Comparison of ENCODE assay signal across 2 cellular contexts in the genomic region with DNA sequence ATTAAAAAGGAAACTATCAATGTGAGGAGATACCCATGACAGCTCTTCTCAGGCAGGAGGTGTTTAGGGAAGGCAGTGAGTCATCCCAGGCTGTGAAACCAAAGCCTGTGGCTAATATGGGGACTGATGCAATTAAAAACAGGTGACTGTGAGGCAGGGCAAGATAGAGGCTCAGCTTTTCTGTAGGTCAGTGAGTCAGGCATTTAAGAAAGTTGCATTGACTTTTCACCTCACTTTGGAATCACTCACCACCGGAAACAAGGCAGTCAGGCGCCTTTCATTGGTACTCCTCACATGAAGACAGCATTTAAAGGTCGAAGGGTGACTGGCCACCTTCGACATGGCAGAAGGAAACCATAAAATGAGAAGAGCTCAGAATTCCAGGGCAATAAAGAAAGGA.
TF ChIP-seq lines count a peak whose summit lies in the region.

No MANE protein-coding gene starts in this region.

TF ChIP-seq in HEK293, 187 proteins besides CTCF, POLR2A, EP300 and RAD21 (continued from another document):
- TF ChIP-seq, protein P1, sequence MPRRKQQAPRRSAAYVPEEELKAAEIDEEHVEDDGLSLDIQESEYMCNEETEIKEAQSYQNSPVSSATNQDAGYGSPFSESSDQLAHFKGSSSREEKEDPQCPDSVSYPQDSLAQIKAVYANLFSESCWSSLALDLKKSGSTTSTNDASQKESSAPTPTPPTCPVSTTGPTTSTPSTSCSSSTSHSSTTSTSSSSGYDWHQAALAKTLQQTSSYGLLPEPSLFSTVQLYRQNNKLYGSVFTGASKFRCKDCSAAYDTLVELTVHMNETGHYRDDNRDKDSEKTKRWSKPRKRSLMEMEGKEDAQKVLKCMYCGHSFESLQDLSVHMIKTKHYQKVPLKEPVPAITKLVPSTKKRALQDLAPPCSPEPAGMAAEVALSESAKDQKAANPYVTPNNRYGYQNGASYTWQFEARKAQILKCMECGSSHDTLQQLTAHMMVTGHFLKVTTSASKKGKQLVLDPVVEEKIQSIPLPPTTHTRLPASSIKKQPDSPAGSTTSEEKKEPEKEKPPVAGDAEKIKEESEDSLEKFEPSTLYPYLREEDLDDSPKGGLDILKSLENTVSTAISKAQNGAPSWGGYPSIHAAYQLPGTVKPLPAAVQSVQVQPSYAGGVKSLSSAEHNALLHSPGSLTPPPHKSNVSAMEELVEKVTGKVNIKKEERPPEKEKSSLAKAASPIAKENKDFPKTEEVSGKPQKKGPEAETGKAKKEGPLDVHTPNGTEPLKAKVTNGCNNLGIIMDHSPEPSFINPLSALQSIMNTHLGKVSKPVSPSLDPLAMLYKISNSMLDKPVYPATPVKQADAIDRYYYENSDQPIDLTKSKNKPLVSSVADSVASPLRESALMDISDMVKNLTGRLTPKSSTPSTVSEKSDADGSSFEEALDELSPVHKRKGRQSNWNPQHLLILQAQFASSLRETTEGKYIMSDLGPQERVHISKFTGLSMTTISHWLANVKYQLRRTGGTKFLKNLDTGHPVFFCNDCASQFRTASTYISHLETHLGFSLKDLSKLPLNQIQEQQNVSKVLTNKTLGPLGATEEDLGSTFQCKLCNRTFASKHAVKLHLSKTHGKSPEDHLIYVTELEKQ (tag by site-specific recombination; IDR thresholded peaks at IDR 0.05; ENCODE audit: borderline replicate concordance): peak; percentile 54; the same call in 1 of the 2 replicates
- TF ChIP-seq ZNF366 (tag by site-specific recombination; conservative IDR thresholded peaks at IDR 0.05) (peak; percentile 46; the same call in 1 of the 2 replicates), HOXC10 (CRISPR knock-in tag; IDR thresholded peaks at IDR 0.05) (no peak), ZNF629 (tag by site-specific recombination; IDR thresholded peaks at IDR 0.05) (peak; percentile 58; the same call in 1 of the 2 replicates), SCRT2 (tag by site-specific recombination; IDR thresholded peaks at IDR 0.05) (peak; percentile 80), ZNF510 (tag by site-specific recombination; IDR thresholded peaks at IDR 0.05; ENCODE audit: insufficient replicate concordance) (peak; percentile 23), PRDM1 (tag by site-specific recombination; IDR thresholded peaks at IDR 0.05) (0 out of 2 replicates have a peak, but pooled peaks have one; percentile 8), ZNF174 (tag by site-specific recombination; IDR thresholded peaks at IDR 0.05) (no peak), SP3 (tag by site-specific recombination; IDR thresholded peaks at IDR 0.05) (peak; percentile 31; the same call in 1 of the 2 replicates), ZFP37 (tag by site-specific recombination; IDR thresholded peaks at IDR 0.05) (0 out of 2 replicates have a peak, but pooled peaks have one; percentile 56), ZNF19 (tag by site-specific recombination; IDR thresholded peaks at IDR 0.05; ENCODE audit: low read depth) (no peak), ZNF184 (tag by site-specific recombination; IDR thresholded peaks at IDR 0.05) (peak; percentile 79), ZBTB7A (tag by site-specific recombination; IDR thresholded peaks at IDR 0.05; ENCODE audit: low read depth) (no peak)
- TF ChIP-seq, protein P2, sequence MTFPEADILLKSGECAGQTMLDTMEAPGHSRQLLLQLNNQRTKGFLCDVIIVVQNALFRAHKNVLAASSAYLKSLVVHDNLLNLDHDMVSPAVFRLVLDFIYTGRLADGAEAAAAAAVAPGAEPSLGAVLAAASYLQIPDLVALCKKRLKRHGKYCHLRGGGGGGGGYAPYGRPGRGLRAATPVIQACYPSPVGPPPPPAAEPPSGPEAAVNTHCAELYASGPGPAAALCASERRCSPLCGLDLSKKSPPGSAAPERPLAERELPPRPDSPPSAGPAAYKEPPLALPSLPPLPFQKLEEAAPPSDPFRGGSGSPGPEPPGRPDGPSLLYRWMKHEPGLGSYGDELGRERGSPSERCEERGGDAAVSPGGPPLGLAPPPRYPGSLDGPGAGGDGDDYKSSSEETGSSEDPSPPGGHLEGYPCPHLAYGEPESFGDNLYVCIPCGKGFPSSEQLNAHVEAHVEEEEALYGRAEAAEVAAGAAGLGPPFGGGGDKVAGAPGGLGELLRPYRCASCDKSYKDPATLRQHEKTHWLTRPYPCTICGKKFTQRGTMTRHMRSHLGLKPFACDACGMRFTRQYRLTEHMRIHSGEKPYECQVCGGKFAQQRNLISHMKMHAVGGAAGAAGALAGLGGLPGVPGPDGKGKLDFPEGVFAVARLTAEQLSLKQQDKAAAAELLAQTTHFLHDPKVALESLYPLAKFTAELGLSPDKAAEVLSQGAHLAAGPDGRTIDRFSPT (tag by site-specific recombination; IDR thresholded peaks at IDR 0.05): peak; percentile 70
- TF ChIP-seq, protein P3, sequence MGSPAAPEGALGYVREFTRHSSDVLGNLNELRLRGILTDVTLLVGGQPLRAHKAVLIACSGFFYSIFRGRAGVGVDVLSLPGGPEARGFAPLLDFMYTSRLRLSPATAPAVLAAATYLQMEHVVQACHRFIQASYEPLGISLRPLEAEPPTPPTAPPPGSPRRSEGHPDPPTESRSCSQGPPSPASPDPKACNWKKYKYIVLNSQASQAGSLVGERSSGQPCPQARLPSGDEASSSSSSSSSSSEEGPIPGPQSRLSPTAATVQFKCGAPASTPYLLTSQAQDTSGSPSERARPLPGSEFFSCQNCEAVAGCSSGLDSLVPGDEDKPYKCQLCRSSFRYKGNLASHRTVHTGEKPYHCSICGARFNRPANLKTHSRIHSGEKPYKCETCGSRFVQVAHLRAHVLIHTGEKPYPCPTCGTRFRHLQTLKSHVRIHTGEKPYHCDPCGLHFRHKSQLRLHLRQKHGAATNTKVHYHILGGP (tag by site-specific recombination; IDR thresholded peaks at IDR 0.05): no peak

TF ChIP-seq in GM23338, 12 proteins besides CTCF, POLR2A, EP300 and RAD21:
- TF ChIP-seq, protein P4, sequence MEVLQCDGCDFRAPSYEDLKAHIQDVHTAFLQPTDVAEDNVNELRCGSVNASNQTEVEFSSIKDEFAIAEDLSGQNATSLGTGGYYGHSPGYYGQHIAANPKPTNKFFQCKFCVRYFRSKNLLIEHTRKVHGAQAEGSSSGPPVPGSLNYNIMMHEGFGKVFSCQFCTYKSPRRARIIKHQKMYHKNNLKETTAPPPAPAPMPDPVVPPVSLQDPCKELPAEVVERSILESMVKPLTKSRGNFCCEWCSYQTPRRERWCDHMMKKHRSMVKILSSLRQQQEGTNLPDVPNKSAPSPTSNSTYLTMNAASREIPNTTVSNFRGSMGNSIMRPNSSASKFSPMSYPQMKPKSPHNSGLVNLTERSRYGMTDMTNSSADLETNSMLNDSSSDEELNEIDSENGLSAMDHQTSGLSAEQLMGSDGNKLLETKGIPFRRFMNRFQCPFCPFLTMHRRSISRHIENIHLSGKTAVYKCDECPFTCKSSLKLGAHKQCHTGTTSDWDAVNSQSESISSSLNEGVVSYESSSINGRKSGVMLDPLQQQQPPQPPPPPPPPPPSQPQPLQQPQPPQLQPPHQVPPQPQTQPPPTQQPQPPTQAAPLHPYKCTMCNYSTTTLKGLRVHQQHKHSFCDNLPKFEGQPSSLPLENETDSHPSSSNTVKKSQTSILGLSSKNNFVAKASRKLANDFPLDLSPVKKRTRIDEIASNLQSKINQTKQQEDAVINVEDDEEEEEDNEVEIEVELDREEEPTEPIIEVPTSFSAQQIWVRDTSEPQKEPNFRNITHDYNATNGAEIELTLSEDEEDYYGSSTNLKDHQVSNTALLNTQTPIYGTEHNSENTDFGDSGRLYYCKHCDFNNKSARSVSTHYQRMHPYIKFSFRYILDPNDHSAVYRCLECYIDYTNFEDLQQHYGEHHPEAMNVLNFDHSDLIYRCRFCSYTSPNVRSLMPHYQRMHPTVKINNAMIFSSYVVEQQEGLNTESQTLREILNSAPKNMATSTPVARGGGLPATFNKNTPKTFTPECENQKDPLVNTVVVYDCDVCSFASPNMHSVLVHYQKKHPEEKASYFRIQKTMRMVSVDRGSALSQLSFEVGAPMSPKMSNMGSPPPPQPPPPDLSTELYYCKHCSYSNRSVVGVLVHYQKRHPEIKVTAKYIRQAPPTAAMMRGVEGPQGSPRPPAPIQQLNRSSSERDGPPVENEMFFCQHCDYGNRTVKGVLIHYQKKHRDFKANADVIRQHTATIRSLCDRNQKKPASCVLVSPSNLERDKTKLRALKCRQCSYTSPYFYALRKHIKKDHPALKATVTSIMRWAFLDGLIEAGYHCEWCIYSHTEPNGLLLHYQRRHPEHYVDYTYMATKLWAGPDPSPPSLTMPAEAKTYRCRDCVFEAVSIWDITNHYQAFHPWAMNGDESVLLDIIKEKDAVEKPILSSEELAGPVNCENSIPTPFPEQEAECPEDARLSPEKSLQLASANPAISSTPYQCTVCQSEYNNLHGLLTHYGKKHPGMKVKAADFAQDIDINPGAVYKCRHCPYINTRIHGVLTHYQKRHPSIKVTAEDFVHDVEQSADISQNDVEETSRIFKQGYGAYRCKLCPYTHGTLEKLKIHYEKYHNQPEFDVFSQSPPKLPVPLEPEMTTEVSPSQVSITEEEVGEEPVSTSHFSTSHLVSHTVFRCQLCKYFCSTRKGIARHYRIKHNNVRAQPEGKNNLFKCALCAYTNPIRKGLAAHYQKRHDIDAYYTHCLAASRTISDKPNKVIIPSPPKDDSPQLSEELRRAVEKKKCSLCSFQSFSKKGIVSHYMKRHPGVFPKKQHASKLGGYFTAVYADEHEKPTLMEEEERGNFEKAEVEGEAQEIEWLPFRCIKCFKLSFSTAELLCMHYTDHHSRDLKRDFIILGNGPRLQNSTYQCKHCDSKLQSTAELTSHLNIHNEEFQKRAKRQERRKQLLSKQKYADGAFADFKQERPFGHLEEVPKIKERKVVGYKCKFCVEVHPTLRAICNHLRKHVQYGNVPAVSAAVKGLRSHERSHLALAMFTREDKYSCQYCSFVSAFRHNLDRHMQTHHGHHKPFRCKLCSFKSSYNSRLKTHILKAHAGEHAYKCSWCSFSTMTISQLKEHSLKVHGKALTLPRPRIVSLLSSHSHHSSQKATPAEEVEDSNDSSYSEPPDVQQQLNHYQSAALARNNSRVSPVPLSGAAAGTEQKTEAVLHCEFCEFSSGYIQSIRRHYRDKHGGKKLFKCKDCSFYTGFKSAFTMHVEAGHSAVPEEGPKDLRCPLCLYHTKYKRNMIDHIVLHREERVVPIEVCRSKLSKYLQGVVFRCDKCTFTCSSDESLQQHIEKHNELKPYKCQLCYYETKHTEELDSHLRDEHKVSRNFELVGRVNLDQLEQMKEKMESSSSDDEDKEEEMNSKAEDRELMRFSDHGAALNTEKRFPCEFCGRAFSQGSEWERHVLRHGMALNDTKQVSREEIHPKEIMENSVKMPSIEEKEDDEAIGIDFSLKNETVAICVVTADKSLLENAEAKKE (CRISPR knock-in tag; IDR thresholded peaks at IDR 0.05): no peak
- TF ChIP-seq, protein P5, sequence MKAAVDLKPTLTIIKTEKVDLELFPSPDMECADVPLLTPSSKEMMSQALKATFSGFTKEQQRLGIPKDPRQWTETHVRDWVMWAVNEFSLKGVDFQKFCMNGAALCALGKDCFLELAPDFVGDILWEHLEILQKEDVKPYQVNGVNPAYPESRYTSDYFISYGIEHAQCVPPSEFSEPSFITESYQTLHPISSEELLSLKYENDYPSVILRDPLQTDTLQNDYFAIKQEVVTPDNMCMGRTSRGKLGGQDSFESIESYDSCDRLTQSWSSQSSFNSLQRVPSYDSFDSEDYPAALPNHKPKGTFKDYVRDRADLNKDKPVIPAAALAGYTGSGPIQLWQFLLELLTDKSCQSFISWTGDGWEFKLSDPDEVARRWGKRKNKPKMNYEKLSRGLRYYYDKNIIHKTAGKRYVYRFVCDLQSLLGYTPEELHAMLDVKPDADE (IDR thresholded peaks at IDR 0.05): no peak
- TF ChIP-seq NANOG (IDR thresholded peaks at IDR 0.05; ENCODE audit: borderline replicate concordance): no peak
- no peak for TF ChIP-seq ZNF114 (CRISPR knock-in tag; IDR thresholded peaks at IDR 0.05)
- TF ChIP-seq, protein P6, sequence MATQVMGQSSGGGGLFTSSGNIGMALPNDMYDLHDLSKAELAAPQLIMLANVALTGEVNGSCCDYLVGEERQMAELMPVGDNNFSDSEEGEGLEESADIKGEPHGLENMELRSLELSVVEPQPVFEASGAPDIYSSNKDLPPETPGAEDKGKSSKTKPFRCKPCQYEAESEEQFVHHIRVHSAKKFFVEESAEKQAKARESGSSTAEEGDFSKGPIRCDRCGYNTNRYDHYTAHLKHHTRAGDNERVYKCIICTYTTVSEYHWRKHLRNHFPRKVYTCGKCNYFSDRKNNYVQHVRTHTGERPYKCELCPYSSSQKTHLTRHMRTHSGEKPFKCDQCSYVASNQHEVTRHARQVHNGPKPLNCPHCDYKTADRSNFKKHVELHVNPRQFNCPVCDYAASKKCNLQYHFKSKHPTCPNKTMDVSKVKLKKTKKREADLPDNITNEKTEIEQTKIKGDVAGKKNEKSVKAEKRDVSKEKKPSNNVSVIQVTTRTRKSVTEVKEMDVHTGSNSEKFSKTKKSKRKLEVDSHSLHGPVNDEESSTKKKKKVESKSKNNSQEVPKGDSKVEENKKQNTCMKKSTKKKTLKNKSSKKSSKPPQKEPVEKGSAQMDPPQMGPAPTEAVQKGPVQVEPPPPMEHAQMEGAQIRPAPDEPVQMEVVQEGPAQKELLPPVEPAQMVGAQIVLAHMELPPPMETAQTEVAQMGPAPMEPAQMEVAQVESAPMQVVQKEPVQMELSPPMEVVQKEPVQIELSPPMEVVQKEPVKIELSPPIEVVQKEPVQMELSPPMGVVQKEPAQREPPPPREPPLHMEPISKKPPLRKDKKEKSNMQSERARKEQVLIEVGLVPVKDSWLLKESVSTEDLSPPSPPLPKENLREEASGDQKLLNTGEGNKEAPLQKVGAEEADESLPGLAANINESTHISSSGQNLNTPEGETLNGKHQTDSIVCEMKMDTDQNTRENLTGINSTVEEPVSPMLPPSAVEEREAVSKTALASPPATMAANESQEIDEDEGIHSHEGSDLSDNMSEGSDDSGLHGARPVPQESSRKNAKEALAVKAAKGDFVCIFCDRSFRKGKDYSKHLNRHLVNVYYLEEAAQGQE (IDR thresholded peaks at IDR 0.05; ENCODE audit: unreplicated experiment): no peak
- TF ChIP-seq EZH2 (IDR thresholded peaks at IDR 0.05; ENCODE audit: low read depth, unreplicated experiment): no peak
- TF ChIP-seq POLR2AphosphoS5 (IDR thresholded peaks at IDR 0.05; ENCODE audit: low read depth): no peak
- TF ChIP-seq CREB1 (CRISPR knock-in tag; IDR thresholded peaks at IDR 0.05; ENCODE audit: low read depth): no peak
